ENCODE assay signal across 11 cellular contexts in the genomic region with DNA sequence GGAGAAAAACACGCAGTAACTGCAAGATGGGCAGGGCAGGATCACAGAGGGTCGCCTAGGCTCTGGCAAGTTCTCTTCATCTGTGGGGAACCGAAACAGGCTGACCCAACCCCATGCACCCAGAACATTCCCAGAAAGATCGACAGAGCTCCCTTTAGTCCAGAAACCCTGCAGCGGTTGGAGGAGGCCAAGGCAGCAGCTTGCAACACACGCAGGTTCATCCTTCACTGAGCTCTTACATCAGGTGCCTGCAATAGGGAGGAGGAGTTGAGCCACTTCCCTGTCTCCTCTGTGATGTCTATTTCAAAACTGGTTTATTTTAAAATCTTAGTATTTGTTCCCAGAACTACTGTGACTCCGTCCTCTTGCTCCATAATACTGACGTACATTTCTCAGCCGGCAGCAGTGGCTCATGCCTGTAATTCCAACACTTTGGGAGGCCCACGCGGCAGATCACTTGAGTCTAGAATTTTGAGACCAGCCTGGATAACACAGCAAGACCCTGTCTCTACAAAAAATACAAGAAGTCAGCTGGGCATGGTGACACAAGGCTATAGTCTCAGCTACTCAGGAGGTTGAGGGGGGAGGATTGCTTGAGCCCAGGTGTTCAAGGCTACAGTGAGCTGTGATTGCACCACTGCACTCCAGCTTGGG. TPM values are rescaled to one million over a fixed set of nuclear protein-coding genes. Genes with fewer than 3 reads are reported as not detected.
A peak's percentile ranks its signal among the peaks of the same experiment; 100 is the strongest.
DNase-seq lines count a peak whose midpoint lies in the region; ATAC-seq and TF ChIP-seq lines count a peak whose summit lies in the region.
"Had no signal": no experiment of that assay in that cellular context is flagged by ENCODE, and none has a peak within 500 bp of the region (broad histone marks: within the 10 kb centered on the region; RNA-seq: fewer than 3 reads in every experiment).

No MANE protein-coding gene starts in this region.

- no peaks in the 10 kb centered on the region for H3K9me3 Mint-ChIP-seq in Caco-2 (ENCODE audit: unreplicated experiment)

- H3K79me2 ChIP-seq in trophoblast cell (ENCODE audit: control insufficient read depth, insufficient read depth, low read length, poor library complexity) (peaks cover 3% of the 10 kb centered on the region), mesendoderm (ENCODE audit: control insufficient read depth, insufficient read depth, low read length) (no peaks in the 10 kb centered on the region)

- BruUV-seq in Caco-2 (replicated peaks; lab: Mats Ljungman, UMichigan), result no TSS peak

- no peak overlapping the region for H3K4me3 ChIP-seq in trophoblast cell (ENCODE audit: low read depth, low read length)
- H3K4me3 ChIP-seq in mesendoderm (ENCODE audit: low read length), result no peak overlapping the region
- H3K4me3 ChIP-seq in Caco-2 (ENCODE audit: low read depth, low read length), result no peak overlapping the region

- H3K27ac Mint-ChIP-seq in Caco-2 (ENCODE audit: unreplicated experiment), result no peak overlapping the region

- H4K8ac ChIP-seq in trophoblast cell (ENCODE audit: low read depth, low read length), result no peak overlapping the region
- no peak overlapping the region for H4K8ac ChIP-seq in mesendoderm (ENCODE audit: low read depth, low read length)

- no peaks in the 10 kb centered on the region for H3K36me3 Mint-ChIP-seq in Caco-2 (ENCODE audit: insufficient read depth, unreplicated experiment)

- peaks cover 5% of the 10 kb centered on the region for H3K4me1 Mint-ChIP-seq in Caco-2 (ENCODE audit: low read depth, unreplicated experiment)

- H2BK12ac ChIP-seq in trophoblast cell (ENCODE audit: low read length), result no peak overlapping the region

- H2BK120ac ChIP-seq in trophoblast cell (ENCODE audit: insufficient read depth, low read length, poor library complexity) (no peak overlapping the region), mesendoderm (ENCODE audit: low read depth, low read length) (no peak overlapping the region)

- no peak overlapping the region for H3K4me2 ChIP-seq in trophoblast cell (ENCODE audit: low read length)
- H3K4me2 ChIP-seq in mesendoderm (ENCODE audit: low read length), result no peak overlapping the region

- H3K9ac ChIP-seq in trophoblast cell (ENCODE audit: low read length), result no peak overlapping the region
- no peak overlapping the region for H3K9ac ChIP-seq in mesendoderm (ENCODE audit: low read length)

- H2BK15ac ChIP-seq in mesendoderm (replicated peaks; ENCODE audit: low read depth), result no peak overlapping the region

- no peaks in the 10 kb centered on the region for H3K27me3 Mint-ChIP-seq in Caco-2 (ENCODE audit: insufficient read depth, unreplicated experiment)

- TF ChIP-seq CTCF in RWPE1 (conservative IDR thresholded peaks at IDR 0.05; ENCODE audit: low read depth) (no peak), Caco-2 (IDR thresholded peaks at IDR 0.05; ENCODE audit: insufficient read depth in 1 of 2, low read depth in 1 of 2, low read length in 1 of 2, severe bottlenecking in 1 of 2, unreplicated experiment in 1 of 2) (no peak)

- H3K9me3 ChIP-seq in trophoblast cell (ENCODE audit: insufficient read depth, low read depth, low read length), result peaks cover 2% of the 10 kb centered on the region
- H3K9me3 ChIP-seq in Caco-2, result no peaks in the 10 kb centered on the region

- ATAC-seq in Right ventricle myocardium superior (ENCODE audit: poor library complexity), result peak; percentile 30

- POLR2A ChIA-PET in RWPE1 (lab: Yijun Ruan, JAX; ENCODE audit: low non-redundant PET), result no interaction called here
- POLR2A ChIA-PET in Caco-2 (lab: Charles Lee), result interaction anchor here (0.6 kb wide), 1 partner anchor 30 kb away, joined by 4 read pairs; no protein-coding TSS in a partner anchor

- DNase-seq in AML-193 (lab: John Stamatoyannopoulos, UW) (peak; percentile 97), RWPE1 (ENCODE audit: low spot score) (no peak), Right ventricle myocardium superior (peak; percentile 68), trophoblast cell (peak; percentile 90 to 96), occipital lobe (lab: John Stamatoyannopoulos, UW) (no peak), mesendoderm (no peak), hippocampal formation (lab: John Stamatoyannopoulos, UW) (no peak), Caco-2 (no peak)
- DNase-seq: NCI-H526 treated with DMSO at 0.1 percent for 48 hours; retina; stimulated activated naive CD4-positive, alpha-beta T cell treated with Interleukin-2 at 50 U/mL for 16 hours had no signal

- no peak overlapping the region for H3K18ac ChIP-seq in trophoblast cell (ENCODE audit: low read length)
- no peak overlapping the region for H3K18ac ChIP-seq in mesendoderm (ENCODE audit: low read length)

- H3K36me3 ChIP-seq in trophoblast cell (ENCODE audit: control insufficient read depth in 1 of 2, insufficient read depth in 2 of 2, low read length in 2 of 2) (no peaks in the 10 kb centered on the region), mesendoderm (ENCODE audit: control insufficient read depth, insufficient read depth, low read length) (no peaks in the 10 kb centered on the region), Caco-2 (ENCODE audit: control insufficient read depth, insufficient read depth, low read length) (no peaks in the 10 kb centered on the region)

- no peak overlapping the region for H4K12ac ChIP-seq in trophoblast cell (ENCODE audit: low read depth, low read length)

- WGBS in trophoblast cell (ENCODE audit: extremely low coverage, insufficient coverage, insufficient read length), result no CpG with 5 or more reads among the region's 11 CpGs
- no CpG with 5 or more reads among the region's 11 CpGs for WGBS in mesendoderm (ENCODE audit: extremely low coverage, insufficient coverage, low lambda C conversion rate)

- no peak overlapping the region for H3K23ac ChIP-seq in trophoblast cell (ENCODE audit: low read length)
- H3K23ac ChIP-seq in mesendoderm (ENCODE audit: low read length), result no peak overlapping the region

- no peak overlapping the region for H2BK5ac ChIP-seq in trophoblast cell (ENCODE audit: low read depth, low read length, poor library complexity)
- no peak overlapping the region for H2BK5ac ChIP-seq in mesendoderm (ENCODE audit: low read length)

- no peak overlapping the region for H3K4me3 Mint-ChIP-seq in Caco-2 (ENCODE audit: unreplicated experiment)

- no peak overlapping the region for H4K5ac ChIP-seq in mesendoderm (ENCODE audit: low read length)

- intact Hi-C loops in Right ventricle myocardium superior (cut with DNase I), result no loop called here
- intact Hi-C loops in Caco-2 (cut with micrococcal nuclease; ENCODE audit: unreplicated experiment), result no loop called here

- H3K27ac ChIP-seq in RWPE1 (peak overlapping the region; percentile 31), trophoblast cell (ENCODE audit: low read depth, low read length) (no peak overlapping the region), mesendoderm (ENCODE audit: low read depth, low read length) (no peak overlapping the region)

- H3K4ac ChIP-seq in trophoblast cell (ENCODE audit: low read depth, low read length) (no peak overlapping the region), mesendoderm (ENCODE audit: low read depth, low read length) (no peak overlapping the region)

- no peak overlapping the region for H3K14ac ChIP-seq in trophoblast cell (ENCODE audit: low read length)

- H4K91ac ChIP-seq in trophoblast cell (ENCODE audit: low read depth, low read length), result no peak overlapping the region

- no peak overlapping the region for H2AFZ ChIP-seq in trophoblast cell (ENCODE audit: insufficient read depth, low read length, poor library complexity)

- CTCF ChIA-PET in RWPE1 (lab: Yijun Ruan, JAX), result no interaction called here
- CTCF ChIA-PET in Caco-2 (lab: Charles Lee), result no interaction called here

- H3K56ac ChIP-seq in mesendoderm (ENCODE audit: low read length), result no peak overlapping the region

- H3K79me1 ChIP-seq in trophoblast cell (ENCODE audit: low read length) (peaks cover 6% of the 10 kb centered on the region), mesendoderm (ENCODE audit: low read length) (no peaks in the 10 kb centered on the region)

- H2AK5ac ChIP-seq in trophoblast cell (ENCODE audit: low read length) (no peak overlapping the region), mesendoderm (ENCODE audit: low read length) (no peak overlapping the region)

- no peaks in the 10 kb centered on the region for H3K27me3 ChIP-seq in trophoblast cell (ENCODE audit: insufficient read depth, low read length)
- no peaks in the 10 kb centered on the region for H3K27me3 ChIP-seq in mesendoderm (ENCODE audit: insufficient read depth, low read length, poor library complexity)
- H3K27me3 ChIP-seq in Caco-2 (replicated peaks; ENCODE audit: control insufficient read depth, insufficient read depth, low read length), result no peaks in the 10 kb centered on the region

- H3K4me1 ChIP-seq in trophoblast cell (ENCODE audit: control insufficient read depth in 1 of 2, insufficient read depth in 2 of 2, low read length in 2 of 2) (peaks cover 0 to 5% of the 10 kb centered on the region in 2 experiments), mesendoderm (ENCODE audit: control insufficient read depth, low read depth, low read length) (no peaks in the 10 kb centered on the region), Caco-2 (0 out of 2 replicates have a peak, but pooled peaks cover 5% of the 10 kb centered on the region)

RNA-seq across cellular contexts. Expression of a gene that starts 11.5 kb away (rescaled TPM):
- 4.4 TPM for total RNA-seq in Right ventricle myocardium superior
- polyA plus RNA-seq in trophoblast cell (2013), result 0.05 and 0.06 TPM in 2 replicates
- 1.7 TPM for total RNA-seq in occipital lobe
- polyA plus RNA-seq in mesendoderm (2013, experiment 1 of 2), result 0.04 TPM
- 0.04 TPM for polyA plus RNA-seq in mesendoderm (2013, experiment 2 of 2)
- total RNA-seq in Caco-2 (2022), result 0.12 and 0.32 TPM in 2 replicates

RNA-seq across cellular contexts. Expression of a gene that starts 13.9 kb away (rescaled TPM):
- not detected for total RNA-seq in Right ventricle myocardium superior
- polyA plus RNA-seq in trophoblast cell (2013), result 0.14 and 0.17 TPM in 2 replicates
- total RNA-seq in occipital lobe, result 0.31 TPM
- not detected for polyA plus RNA-seq in mesendoderm (2013, experiment 1 of 2)
- polyA plus RNA-seq in mesendoderm (2013, experiment 2 of 2), result not detected
- total RNA-seq in Caco-2 (2022), result 0.54 TPM in 1 of 2 replicates, not detected in the other

RNA-seq across cellular contexts. Expression of a gene that starts 29.1 kb away (rescaled TPM):
- total RNA-seq in Right ventricle myocardium superior (85.1 TPM), occipital lobe (13.3 TPM), Caco-2 (2022) (103 and 104 TPM in 2 replicates)
- polyA plus RNA-seq in trophoblast cell (2013), result 37.9 and 39.2 TPM in 2 replicates
- polyA plus RNA-seq in mesendoderm (2013, experiment 1 of 2), result 13.1 TPM
- polyA plus RNA-seq in mesendoderm (2013, experiment 2 of 2), result 12.7 TPM

RNA-seq across cellular contexts. Expression of a gene that starts 48.4 kb away (rescaled TPM):
- total RNA-seq in Right ventricle myocardium superior, result not detected
- 0.16 and 0.17 TPM in 2 replicates for polyA plus RNA-seq in trophoblast cell (2013)
- total RNA-seq in occipital lobe, result not detected
- 6.1 TPM for polyA plus RNA-seq in mesendoderm (2013, experiment 1 of 2)
- polyA plus RNA-seq in mesendoderm (2013, experiment 2 of 2), result 6.5 TPM
- 401 and 448 TPM in 2 replicates for total RNA-seq in Caco-2 (2022)

Comparison
In these comparisons a context has a peak if more than half of its experiments do, and no peak if none do; other contexts are left out.
1. DNase-seq: peak in AML-193 (2 of 2), Right ventricle myocardium superior (single experiment) and trophoblast cell (2 of 2); none in RWPE1 (single experiment), occipital lobe (single experiment), mesendoderm (single experiment), hippocampal formation (0 of 2) and Caco-2 (0 of 2).